8 cellular contexts compared by ENCODE assay signal in the genomic region with DNA sequence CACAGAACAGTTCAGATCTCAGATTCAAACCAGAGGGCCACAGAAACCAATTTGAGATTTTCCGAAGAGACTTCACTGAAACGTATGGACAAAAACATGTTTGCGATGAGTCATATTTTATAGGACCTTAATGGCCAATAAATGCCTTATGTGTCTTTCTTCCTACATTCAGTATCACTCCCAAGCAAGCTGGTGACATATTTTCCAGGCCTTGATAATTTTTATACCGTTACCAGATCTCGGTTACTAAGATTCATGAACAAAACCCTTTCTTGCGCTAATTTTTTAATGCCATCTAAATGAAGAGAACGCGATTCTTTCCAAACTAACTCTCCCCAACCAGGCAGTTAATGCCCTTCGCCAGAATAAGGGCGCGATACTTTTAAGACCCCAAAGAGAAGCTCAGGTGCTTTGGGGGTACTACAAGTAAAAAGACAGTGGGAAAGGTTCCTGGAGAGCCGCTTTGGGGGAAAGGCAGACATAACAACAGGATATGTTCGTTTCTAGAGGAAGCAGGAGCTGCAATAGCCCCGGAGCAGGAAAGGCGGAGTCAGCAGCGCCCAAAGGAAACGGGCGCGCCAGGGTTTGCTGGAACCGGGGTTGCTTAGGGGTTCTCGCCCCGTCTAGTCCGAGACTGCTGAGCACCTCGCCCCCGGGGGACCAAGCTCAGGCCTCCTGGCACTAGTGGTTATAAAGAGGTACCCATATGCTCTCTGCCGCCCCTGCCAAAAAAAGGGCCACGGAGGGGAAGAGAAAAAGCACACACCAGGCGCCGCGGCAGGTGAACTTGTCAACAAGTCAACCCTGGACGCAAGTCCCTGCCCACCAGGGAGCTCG. TPM values are rescaled to one million over a fixed set of nuclear protein-coding genes. Genes with fewer than 3 reads are reported as not detected.
DNase-seq lines count a peak whose midpoint lies in the region; ATAC-seq and TF ChIP-seq lines count a peak whose summit lies in the region.

No MANE protein-coding gene starts in this region.

- WGBS in HUES64, result 22% methylated on average over 32 of the region's 32 CpGs

- H3K36me3 ChIP-seq in HUES64 (ENCODE audit: insufficient read depth, low read length), result no peaks in the 10 kb centered on the region
- H3K36me3 ChIP-seq in SK-N-MC (ENCODE audit: insufficient read depth, low read length), result no peaks in the 10 kb centered on the region
- H3K36me3 ChIP-seq in colonic mucosa, result no peaks in the 10 kb centered on the region

- peaks cover 29% of the 10 kb centered on the region for H3K27me3 ChIP-seq in HUES64 (ENCODE audit: insufficient read depth, low read length)
- peaks cover 7% of the 10 kb centered on the region for H3K27me3 ChIP-seq in colonic mucosa

- H3K27ac ChIP-seq in HUES64 (ENCODE audit: low read depth, low read length) (no peak overlapping the region), SK-N-MC (no peak overlapping the region), colonic mucosa (peak overlapping the region; percentile 85)

- DNase-seq in Ammon's horn (ENCODE audit: low spot score), result peak; percentile 42
- DNase-seq in SK-N-MC (ENCODE audit: low read depth, low spot score), result no peak
- peak; percentile 74 for DNase-seq in colonic mucosa
- peak; percentile 52 to 71 for DNase-seq in left colon
- peak; percentile 35 for DNase-seq in stimulated activated CD8-positive, alpha-beta memory T cell treated with anti-CD3 and anti-CD28 coated beads, Interleukin-4, amount 100 ng/mL, for 48 hours
- no peak for DNase-seq in activated effector memory CD4-positive, alpha-beta T cell treated with Interleukin-2 at 50 U/mL for 16 hours

- H3K9me3 ChIP-seq in HUES64 (ENCODE audit: insufficient read depth, low read depth, low read length) (no peaks in the 10 kb centered on the region), SK-N-MC (ENCODE audit: low read depth, low read length) (no peaks in the 10 kb centered on the region), colonic mucosa (no peaks in the 10 kb centered on the region)

- peak; percentile 24 for ATAC-seq in GM18868 (IDR thresholded peaks at IDR 0.05; ENCODE audit: unreplicated experiment)
- ATAC-seq in left colon, result peak; percentile 66

- intact Hi-C loops in colonic mucosa (cut with DNase I), result no loop called here
- intact Hi-C loops in left colon (cut with DNase I, micrococcal nuclease), result no loop called here

- H3K9ac ChIP-seq in HUES64 (ENCODE audit: low read depth, low read length), result peak overlapping the region; percentile 67
- no peak overlapping the region for H3K9ac ChIP-seq in SK-N-MC (ENCODE audit: insufficient read length)
- peak overlapping the region; percentile 71 to 83 for H3K9ac ChIP-seq in colonic mucosa (ENCODE audit: low read depth in 2 of 2, low read length in 2 of 2)

- no peak for TF ChIP-seq CTCF in colonic mucosa (IDR thresholded peaks at IDR 0.05)

- H3K4me3 ChIP-seq in HUES64 (ENCODE audit: low read length), result peak overlapping the region; percentile 58
- peak overlapping the region; percentile 57 for H3K4me3 ChIP-seq in SK-N-MC
- H3K4me3 ChIP-seq in colonic mucosa, result peak overlapping the region; percentile 78

- peaks cover 12% of the 10 kb centered on the region; the same call in 1 of the 2 replicates for H3K4me1 ChIP-seq in HUES64 (ENCODE audit: insufficient read depth, low read length)
- no peaks in the 10 kb centered on the region for H3K4me1 ChIP-seq in colonic mucosa

RNA-seq across cellular contexts. Expression of a gene that starts 0.9 kb away (rescaled TPM):
- polyA plus RNA-seq in HUES64 (2013, experiment 1 of 2), result 11.0 TPM
- 14.8 TPM for polyA plus RNA-seq in HUES64 (2013, experiment 2 of 2)
- total RNA-seq in colonic mucosa (10 to 100 TPM; 46.1 to 47.5 TPM), left colon (10 to 100 TPM; 34.2 to 66.1 TPM)

Comparison
In these comparisons a context has a peak if more than half of its experiments do, and no peak if none do; other contexts are left out.
1. DNase-seq: peak in Ammon's horn (single experiment), colonic mucosa (single experiment), left colon (2 of 2) and stimulated activated CD8-positive, alpha-beta memory T cell treated with anti-CD3 and anti-CD28 coated beads, Interleukin-4, amount 100 ng/mL, for 48 hours (single experiment); none in SK-N-MC (single experiment) and activated effector memory CD4-positive, alpha-beta T cell treated with Interleukin-2 at 50 U/mL for 16 hours (single experiment).
2. Peak in every context shown above with its lines, with median percentiles within 50 percentile points of each other: H3K4me3 ChIP-seq.